ENCODE assay signal across 1 cellular context in the genomic region with DNA sequence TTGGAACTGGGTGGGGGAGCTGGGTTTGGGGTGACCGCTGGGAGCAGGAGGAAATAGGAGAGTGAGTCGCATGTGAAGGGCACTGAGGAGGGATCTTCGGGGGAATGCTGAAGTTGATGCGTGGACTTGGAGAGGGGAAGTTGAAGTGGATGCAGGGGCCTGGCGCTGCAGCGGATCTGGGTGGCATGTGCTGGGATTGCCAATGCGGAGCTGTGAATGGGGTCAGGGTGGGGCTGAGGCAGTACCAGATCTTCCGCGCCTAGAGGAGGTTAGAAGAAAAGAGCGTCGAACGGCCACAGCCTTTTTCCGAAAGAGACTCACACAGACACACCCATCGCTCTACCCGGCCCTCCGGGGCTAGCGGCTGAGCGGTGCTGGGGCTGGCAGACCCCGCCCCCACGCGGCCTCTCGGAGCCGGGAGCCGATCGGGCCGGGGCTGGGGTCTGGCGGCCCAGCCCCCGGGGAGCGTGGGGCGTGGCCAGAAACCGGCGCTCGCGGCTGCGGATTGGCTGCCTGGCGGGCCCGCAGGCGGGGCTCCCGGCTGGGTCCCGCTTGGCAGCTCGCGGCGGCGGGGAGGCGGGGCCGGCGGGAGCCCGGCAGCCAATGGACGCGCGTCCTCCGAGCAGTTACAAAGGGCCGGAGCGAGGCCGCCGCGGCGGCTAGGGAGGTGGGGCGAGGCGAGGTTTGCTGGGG.
TF ChIP-seq lines count a peak whose summit lies in the region.

A gene (plus strand): TSS at position 655 of the 693 bp plus-strand sequence. CDS start 93 bp downstream, outside the sequence.

TF ChIP-seq in HEK293, 187 proteins besides CTCF, POLR2A, EP300 and RAD21 (continued from another document and continues in another):
- TF ChIP-seq, protein P1, sequence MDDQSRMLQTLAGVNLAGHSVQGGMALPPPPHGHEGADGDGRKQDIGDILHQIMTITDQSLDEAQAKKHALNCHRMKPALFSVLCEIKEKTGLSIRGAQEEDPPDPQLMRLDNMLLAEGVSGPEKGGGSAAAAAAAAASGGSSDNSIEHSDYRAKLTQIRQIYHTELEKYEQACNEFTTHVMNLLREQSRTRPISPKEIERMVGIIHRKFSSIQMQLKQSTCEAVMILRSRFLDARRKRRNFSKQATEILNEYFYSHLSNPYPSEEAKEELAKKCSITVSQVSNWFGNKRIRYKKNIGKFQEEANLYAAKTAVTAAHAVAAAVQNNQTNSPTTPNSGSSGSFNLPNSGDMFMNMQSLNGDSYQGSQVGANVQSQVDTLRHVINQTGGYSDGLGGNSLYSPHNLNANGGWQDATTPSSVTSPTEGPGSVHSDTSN (CRISPR knock-in tag; IDR thresholded peaks at IDR 0.05) = no peak
- TF ChIP-seq ZNF19 (tag by site-specific recombination; IDR thresholded peaks at IDR 0.05; ENCODE audit: low read depth) (no peak), ZNF266 (tag by site-specific recombination; IDR thresholded peaks at IDR 0.05; ENCODE audit: low read depth) (no peak), YY1 (tag by site-specific recombination; IDR thresholded peaks at IDR 0.05) (no peak), PRDM1 (tag by site-specific recombination; IDR thresholded peaks at IDR 0.05) (no peak), ZNF404 (tag by site-specific recombination; IDR thresholded peaks at IDR 0.05) (no peak), ZNF747 (tag by site-specific recombination; IDR thresholded peaks at IDR 0.05) (no peak), ZEB2 (tag by site-specific recombination; IDR thresholded peaks at IDR 0.05) (no peak), ZSCAN16 (tag by site-specific recombination; IDR thresholded peaks at IDR 0.05) (no peak), ZBTB17 (tag by site-specific recombination; IDR thresholded peaks at IDR 0.05) (peak; percentile 97), ZNF416 (tag by site-specific recombination; IDR thresholded peaks at IDR 0.05) (no peak), ZNF335 (tag by site-specific recombination; conservative IDR thresholded peaks at IDR 0.05) (peak; percentile 54), ZNF571 (tag by site-specific recombination; IDR thresholded peaks at IDR 0.05) (no peak), ZIC2 (tag by site-specific recombination; IDR thresholded peaks at IDR 0.05) (no peak), GLI4 (tag by site-specific recombination; IDR thresholded peaks at IDR 0.05) (no peak), ZNF777 (tag by site-specific recombination; IDR thresholded peaks at IDR 0.05; ENCODE audit: borderline replicate concordance) (peak; percentile 75), BCL11A (tag by site-specific recombination; IDR thresholded peaks at IDR 0.05; ENCODE audit: low read depth) (no peak), ZNF175 (tag by site-specific recombination; IDR thresholded peaks at IDR 0.05) (no peak), KLF9 (tag by site-specific recombination; IDR thresholded peaks at IDR 0.05; ENCODE audit: low read depth) (peak; percentile 84), KLF7 (tag by site-specific recombination; IDR thresholded peaks at IDR 0.05; ENCODE audit: borderline replicate concordance) (no peak), RBAK (tag by site-specific recombination; IDR thresholded peaks at IDR 0.05) (no peak), ZSCAN23 (tag by site-specific recombination; IDR thresholded peaks at IDR 0.05) (no peak), ZNF157 (tag by site-specific recombination; IDR thresholded peaks at IDR 0.05) (no peak), REPIN1 (tag by site-specific recombination; IDR thresholded peaks at IDR 0.05; ENCODE audit: low read depth) (no peak), MYNN (tag by site-specific recombination; IDR thresholded peaks at IDR 0.05; ENCODE audit: borderline replicate concordance) (no peak), ZNF555 (tag by site-specific recombination; conservative IDR thresholded peaks at IDR 0.05) (no peak)
- TF ChIP-seq, protein P2, sequence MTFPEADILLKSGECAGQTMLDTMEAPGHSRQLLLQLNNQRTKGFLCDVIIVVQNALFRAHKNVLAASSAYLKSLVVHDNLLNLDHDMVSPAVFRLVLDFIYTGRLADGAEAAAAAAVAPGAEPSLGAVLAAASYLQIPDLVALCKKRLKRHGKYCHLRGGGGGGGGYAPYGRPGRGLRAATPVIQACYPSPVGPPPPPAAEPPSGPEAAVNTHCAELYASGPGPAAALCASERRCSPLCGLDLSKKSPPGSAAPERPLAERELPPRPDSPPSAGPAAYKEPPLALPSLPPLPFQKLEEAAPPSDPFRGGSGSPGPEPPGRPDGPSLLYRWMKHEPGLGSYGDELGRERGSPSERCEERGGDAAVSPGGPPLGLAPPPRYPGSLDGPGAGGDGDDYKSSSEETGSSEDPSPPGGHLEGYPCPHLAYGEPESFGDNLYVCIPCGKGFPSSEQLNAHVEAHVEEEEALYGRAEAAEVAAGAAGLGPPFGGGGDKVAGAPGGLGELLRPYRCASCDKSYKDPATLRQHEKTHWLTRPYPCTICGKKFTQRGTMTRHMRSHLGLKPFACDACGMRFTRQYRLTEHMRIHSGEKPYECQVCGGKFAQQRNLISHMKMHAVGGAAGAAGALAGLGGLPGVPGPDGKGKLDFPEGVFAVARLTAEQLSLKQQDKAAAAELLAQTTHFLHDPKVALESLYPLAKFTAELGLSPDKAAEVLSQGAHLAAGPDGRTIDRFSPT (tag by site-specific recombination; IDR thresholded peaks at IDR 0.05) = peak; percentile 65; the same call in 1 of the 2 replicates
- TF ChIP-seq, protein P3, sequence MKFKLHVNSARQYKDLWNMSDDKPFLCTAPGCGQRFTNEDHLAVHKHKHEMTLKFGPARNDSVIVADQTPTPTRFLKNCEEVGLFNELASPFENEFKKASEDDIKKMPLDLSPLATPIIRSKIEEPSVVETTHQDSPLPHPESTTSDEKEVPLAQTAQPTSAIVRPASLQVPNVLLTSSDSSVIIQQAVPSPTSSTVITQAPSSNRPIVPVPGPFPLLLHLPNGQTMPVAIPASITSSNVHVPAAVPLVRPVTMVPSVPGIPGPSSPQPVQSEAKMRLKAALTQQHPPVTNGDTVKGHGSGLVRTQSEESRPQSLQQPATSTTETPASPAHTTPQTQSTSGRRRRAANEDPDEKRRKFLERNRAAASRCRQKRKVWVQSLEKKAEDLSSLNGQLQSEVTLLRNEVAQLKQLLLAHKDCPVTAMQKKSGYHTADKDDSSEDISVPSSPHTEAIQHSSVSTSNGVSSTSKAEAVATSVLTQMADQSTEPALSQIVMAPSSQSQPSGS (tag by site-specific recombination; IDR thresholded peaks at IDR 0.05; ENCODE audit: low read depth) = no peak
- TF ChIP-seq, protein P4, sequence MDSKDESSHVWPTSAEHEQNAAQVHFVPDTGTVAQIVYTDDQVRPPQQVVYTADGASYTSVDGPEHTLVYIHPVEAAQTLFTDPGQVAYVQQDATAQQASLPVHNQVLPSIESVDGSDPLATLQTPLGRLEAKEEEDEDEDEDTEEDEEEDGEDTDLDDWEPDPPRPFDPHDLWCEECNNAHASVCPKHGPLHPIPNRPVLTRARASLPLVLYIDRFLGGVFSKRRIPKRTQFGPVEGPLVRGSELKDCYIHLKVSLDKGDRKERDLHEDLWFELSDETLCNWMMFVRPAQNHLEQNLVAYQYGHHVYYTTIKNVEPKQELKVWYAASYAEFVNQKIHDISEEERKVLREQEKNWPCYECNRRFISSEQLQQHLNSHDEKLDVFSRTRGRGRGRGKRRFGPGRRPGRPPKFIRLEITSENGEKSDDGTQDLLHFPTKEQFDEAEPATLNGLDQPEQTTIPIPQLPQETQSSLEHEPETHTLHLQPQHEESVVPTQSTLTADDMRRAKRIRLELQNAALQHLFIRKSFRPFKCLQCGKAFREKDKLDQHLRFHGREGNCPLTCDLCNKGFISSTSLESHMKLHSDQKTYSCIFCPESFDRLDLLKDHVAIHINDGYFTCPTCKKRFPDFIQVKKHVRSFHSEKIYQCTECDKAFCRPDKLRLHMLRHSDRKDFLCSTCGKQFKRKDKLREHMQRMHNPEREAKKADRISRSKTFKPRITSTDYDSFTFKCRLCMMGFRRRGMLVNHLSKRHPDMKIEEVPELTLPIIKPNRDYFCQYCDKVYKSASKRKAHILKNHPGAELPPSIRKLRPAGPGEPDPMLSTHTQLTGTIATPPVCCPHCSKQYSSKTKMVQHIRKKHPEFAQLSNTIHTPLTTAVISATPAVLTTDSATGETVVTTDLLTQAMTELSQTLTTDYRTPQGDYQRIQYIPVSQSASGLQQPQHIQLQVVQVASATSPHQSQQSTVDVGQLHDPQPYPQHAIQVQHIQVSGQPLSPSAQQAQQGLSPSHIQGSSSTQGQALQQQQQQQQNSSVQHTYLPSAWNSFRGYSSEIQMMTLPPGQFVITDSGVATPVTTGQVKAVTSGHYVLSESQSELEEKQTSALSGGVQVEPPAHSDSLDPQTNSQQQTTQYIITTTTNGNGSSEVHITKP (tag by site-specific recombination; IDR thresholded peaks at IDR 0.05) = peak; percentile 80
- TF ChIP-seq, protein P5, sequence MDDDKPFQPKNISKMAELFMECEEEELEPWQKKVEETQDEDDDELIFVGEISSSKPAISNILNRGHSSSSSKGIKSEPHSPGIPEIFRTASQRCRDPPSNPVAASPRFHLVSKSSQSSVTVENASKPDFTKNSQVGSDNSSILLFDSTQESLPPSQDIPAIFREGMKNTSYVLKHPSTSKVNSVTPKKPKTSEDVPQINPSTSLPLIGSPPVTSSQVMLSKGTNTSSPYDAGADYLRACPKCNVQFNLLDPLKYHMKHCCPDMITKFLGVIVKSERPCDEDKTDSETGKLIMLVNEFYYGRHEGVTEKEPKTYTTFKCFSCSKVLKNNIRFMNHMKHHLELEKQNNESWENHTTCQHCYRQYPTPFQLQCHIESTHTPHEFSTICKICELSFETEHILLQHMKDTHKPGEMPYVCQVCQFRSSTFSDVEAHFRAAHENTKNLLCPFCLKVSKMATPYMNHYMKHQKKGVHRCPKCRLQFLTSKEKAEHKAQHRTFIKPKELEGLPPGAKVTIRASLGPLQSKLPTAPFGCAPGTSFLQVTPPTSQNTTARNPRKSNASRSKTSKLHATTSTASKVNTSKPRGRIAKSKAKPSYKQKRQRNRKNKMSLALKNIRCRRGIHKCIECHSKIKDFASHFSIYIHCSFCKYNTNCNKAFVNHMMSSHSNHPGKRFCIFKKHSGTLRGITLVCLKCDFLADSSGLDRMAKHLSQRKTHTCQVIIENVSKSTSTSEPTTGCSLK (tag by site-specific recombination; IDR thresholded peaks at IDR 0.05) = no peak
- TF ChIP-seq, protein P6, sequence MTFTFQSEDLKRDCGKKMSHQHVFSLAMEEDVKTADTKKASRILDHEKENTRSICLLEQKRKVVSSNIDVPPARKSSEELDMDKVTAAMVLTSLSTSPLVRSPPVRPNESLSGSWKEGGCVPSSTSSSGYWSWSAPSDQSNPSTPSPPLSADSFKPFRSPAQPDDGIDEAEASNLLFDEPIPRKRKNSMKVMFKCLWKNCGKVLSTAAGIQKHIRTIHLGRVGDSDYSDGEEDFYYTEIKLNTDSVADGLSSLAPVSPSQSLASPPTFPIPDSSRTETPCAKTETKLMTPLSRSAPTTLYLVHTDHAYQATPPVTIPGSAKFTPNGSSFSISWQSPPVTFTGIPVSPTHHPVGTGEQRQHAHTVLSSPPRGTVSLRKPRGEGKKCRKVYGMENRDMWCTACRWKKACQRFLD (tag by site-specific recombination; IDR thresholded peaks at IDR 0.05) = no peak
- TF ChIP-seq, protein P7, sequence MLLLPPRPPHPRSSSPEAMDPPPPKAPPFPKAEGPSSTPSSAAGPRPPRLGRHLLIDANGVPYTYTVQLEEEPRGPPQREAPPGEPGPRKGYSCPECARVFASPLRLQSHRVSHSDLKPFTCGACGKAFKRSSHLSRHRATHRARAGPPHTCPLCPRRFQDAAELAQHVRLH (tag by site-specific recombination; IDR thresholded peaks at IDR 0.05) = no peak
- TF ChIP-seq, protein P8, sequence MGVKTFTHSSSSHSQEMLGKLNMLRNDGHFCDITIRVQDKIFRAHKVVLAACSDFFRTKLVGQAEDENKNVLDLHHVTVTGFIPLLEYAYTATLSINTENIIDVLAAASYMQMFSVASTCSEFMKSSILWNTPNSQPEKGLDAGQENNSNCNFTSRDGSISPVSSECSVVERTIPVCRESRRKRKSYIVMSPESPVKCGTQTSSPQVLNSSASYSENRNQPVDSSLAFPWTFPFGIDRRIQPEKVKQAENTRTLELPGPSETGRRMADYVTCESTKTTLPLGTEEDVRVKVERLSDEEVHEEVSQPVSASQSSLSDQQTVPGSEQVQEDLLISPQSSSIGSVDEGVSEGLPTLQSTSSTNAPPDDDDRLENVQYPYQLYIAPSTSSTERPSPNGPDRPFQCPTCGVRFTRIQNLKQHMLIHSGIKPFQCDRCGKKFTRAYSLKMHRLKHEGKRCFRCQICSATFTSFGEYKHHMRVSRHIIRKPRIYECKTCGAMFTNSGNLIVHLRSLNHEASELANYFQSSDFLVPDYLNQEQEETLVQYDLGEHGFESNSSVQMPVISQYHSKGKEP (tag by site-specific recombination; IDR thresholded peaks at IDR 0.05) = no peak
- TF ChIP-seq, protein P9, sequence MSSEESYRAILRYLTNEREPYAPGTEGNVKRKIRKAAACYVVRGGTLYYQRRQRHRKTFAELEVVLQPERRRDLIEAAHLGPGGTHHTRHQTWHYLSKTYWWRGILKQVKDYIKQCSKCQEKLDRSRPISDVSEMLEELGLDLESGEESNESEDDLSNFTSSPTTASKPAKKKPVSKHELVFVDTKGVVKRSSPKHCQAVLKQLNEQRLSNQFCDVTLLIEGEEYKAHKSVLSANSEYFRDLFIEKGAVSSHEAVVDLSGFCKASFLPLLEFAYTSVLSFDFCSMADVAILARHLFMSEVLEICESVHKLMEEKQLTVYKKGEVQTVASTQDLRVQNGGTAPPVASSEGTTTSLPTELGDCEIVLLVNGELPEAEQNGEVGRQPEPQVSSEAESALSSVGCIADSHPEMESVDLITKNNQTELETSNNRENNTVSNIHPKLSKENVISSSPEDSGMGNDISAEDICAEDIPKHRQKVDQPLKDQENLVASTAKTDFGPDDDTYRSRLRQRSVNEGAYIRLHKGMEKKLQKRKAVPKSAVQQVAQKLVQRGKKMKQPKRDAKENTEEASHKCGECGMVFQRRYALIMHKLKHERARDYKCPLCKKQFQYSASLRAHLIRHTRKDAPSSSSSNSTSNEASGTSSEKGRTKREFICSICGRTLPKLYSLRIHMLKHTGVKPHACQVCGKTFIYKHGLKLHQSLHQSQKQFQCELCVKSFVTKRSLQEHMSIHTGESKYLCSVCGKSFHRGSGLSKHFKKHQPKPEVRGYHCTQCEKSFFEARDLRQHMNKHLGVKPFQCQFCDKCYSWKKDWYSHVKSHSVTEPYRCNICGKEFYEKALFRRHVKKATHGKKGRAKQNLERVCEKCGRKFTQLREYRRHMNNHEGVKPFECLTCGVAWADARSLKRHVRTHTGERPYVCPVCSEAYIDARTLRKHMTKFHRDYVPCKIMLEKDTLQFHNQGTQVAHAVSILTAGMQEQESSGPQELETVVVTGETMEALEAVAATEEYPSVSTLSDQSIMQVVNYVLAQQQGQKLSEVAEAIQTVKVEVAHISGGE (tag by site-specific recombination; conservative IDR thresholded peaks at IDR 0.05; ENCODE audit: low read depth) = no peak
- TF ChIP-seq, protein P10, sequence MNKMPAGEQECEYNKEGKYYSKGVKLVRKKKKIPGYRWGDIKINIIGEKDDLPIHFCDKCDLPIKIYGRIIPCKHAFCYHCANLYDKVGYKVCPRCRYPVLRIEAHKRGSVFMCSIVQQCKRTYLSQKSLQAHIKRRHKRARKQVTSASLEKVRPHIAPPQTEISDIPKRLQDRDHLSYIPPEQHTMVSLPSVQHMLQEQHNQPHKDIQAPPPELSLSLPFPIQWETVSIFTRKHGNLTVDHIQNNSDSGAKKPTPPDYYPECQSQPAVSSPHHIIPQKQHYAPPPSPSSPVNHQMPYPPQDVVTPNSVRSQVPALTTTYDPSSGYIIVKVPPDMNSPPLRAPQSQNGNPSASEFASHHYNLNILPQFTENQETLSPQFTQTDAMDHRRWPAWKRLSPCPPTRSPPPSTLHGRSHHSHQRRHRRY (tag by site-specific recombination; IDR thresholded peaks at IDR 0.05) = no peak
